In genomic region chr6:70566751-70567382, GRCh38 we compare ENCODE assay signal across 8 cellular contexts. TPM values are rescaled to one million over a fixed set of nuclear protein-coding genes. Genes with fewer than 3 reads are reported as not detected.
DNase-seq lines count a peak whose midpoint lies in the region; ATAC-seq and TF ChIP-seq lines count a peak whose summit lies in the region.

Gene SDHAF4, plus strand, starts transcription at chr6:70566930. Its CDS starts 11 bp downstream, at chr6:70566941.

- H3K4me1 ChIP-seq in BLaER1 (peaks cover 14% of the 10 kb centered on the region), colonic mucosa (no peaks in the 10 kb centered on the region)

- H3K4me2 ChIP-seq in BLaER1, result peak within 1 kb of the TSS; percentile 92

- H3K9ac ChIP-seq in BLaER1 (peak within 1 kb of the TSS; percentile 90), colonic mucosa (ENCODE audit: low read depth in 2 of 2, low read length in 2 of 2) (peak within 1 kb of the TSS; percentile 69 to 87)

- H3K36me3 ChIP-seq in BLaER1 (peaks cover 12% of the 10 kb centered on the region; the same call in 1 of the 2 replicates), colonic mucosa (no peaks in the 10 kb centered on the region)

- ATAC-seq in HG03457 (IDR thresholded peaks at IDR 0.05; ENCODE audit: unreplicated experiment), result peak; percentile 99
- peak; percentile 99 for ATAC-seq in left colon

- H3K4me3 ChIP-seq in BLaER1 (peak within 1 kb of the TSS; percentile 74), colonic mucosa (peak within 1 kb of the TSS; percentile 73)

- intact Hi-C loops in colonic mucosa (cut with DNase I), result no loop called here
- intact Hi-C loops in left colon (cut with DNase I, micrococcal nuclease), result loop anchor here in 1 of 2 donors (10.0 kb wide), 1 partner anchor 118 kb away; no protein-coding TSS in a partner anchor

- no peak for TF ChIP-seq CTCF in colonic mucosa (IDR thresholded peaks at IDR 0.05)

- H3K9me3 ChIP-seq in BLaER1 (0 out of 2 replicates have a peak, but pooled peaks cover 3% of the 10 kb centered on the region), colonic mucosa (no peaks in the 10 kb centered on the region)

- H3K27ac ChIP-seq in BLaER1 (peak within 1 kb of the TSS; percentile 89), colonic mucosa (peak within 1 kb of the TSS; percentile 51)

- peak; percentile 89 for DNase-seq in GM19240 (ENCODE audit: insufficient read length, low spot score)
- peak; percentile 84 to 89 for DNase-seq in NCI-H524 (lab: John Stamatoyannopoulos, UW)
- peak; percentile 96 for DNase-seq in activated CD4-positive, alpha-beta T cell treated with anti-CD3 and anti-CD28 coated beads for 48 hours
- peak; percentile 96 for DNase-seq in colonic mucosa
- DNase-seq in left colon, result peak; percentile 92 to 95
- peak; percentile 91 to 94 for DNase-seq in stimulated activated CD4-positive, alpha-beta T cell treated with anti-CD3 and anti-CD28 coated beads, Interleukin-1b, Interleukin-23, amount 100 ng/mL, for 4 hours (ENCODE audit: low read depth in 2 of 2)

- H3K27me3 ChIP-seq in BLaER1, result no peaks in the 10 kb centered on the region
- H3K27me3 ChIP-seq in colonic mucosa, result no peaks in the 10 kb centered on the region

- no peaks in the 10 kb centered on the region for H4K20me1 ChIP-seq in BLaER1

RNA-seq across cellular contexts. Expression of gene SDHAF4, which starts in this region (rescaled TPM):
- total RNA-seq in colonic mucosa (10 to 100 TPM in 1 of 2 donors, 1 to 10 TPM in 1; 9.6 to 12.0 TPM), left colon (1 to 10 TPM; 9.1 to 9.7 TPM)

Comparison
In these comparisons a context has a peak if more than half of its experiments do, and no peak if none do; other contexts are left out.
1. Peak in every context shown above with its lines: DNase-seq, ATAC-seq, H3K4me3 ChIP-seq and H3K27ac ChIP-seq.